Comparison of ENCODE assay signal across 13 cellular contexts in genomic region chr16:31428277-31428597, GRCh38. TPM values are rescaled to one million over a fixed set of nuclear protein-coding genes. Genes with fewer than 3 reads are reported as not detected.
A peak's percentile ranks its signal among the peaks of the same experiment; 100 is the strongest.
DNase-seq lines count a peak whose midpoint lies in the region; ATAC-seq and TF ChIP-seq lines count a peak whose summit lies in the region.
"Had no signal": no experiment of that assay in that cellular context is flagged by ENCODE, and none has a peak within 500 bp of the region (broad histone marks: within the 10 kb centered on the region; RNA-seq: fewer than 3 reads in every experiment).

COX6A2 (minus strand) TSS chr16:31428360; CDS start chr16:31428325, 35 bp downstream.

- no peak within 1 kb of the TSS for H3K4me3 ChIP-seq in CD8-positive, alpha-beta T cell (ENCODE audit: low read depth, low read length)
- peak within 1 kb of the TSS; percentile 43 for H3K4me3 ChIP-seq in right cardiac atrium (ENCODE audit: low read length)

- H3K27ac ChIP-seq in CD8-positive, alpha-beta T cell (ENCODE audit: low read depth, low read length) = no peak within 1 kb of the TSS
- H3K27ac ChIP-seq in angular gyrus (ENCODE audit: low read depth, low read length) (peak within 1 kb of the TSS; percentile 16), right cardiac atrium (ENCODE audit: low read length) (peak within 1 kb of the TSS; percentile 98)
- H3K27ac ChIP-seq: HL-60 had no signal

- H3K4me3 Mint-ChIP-seq in CD8-positive, alpha-beta T cell = peak within 1 kb of the TSS; percentile 71
- H3K4me3 Mint-ChIP-seq: endodermal cell had no signal

- no peak for ATAC-seq in CD8-positive, alpha-beta T cell
- ATAC-seq in right cardiac atrium = peak; percentile 74 to 75
- ATAC-seq: HCT116 had no signal

- H3K36me3 ChIP-seq in CD8-positive, alpha-beta T cell (ENCODE audit: insufficient read depth, low read length) = no peaks in the 10 kb centered on the region

- no peaks in the 10 kb centered on the region for H3K9me3 ChIP-seq in CD8-positive, alpha-beta T cell (ENCODE audit: low read length)
- H3K9me3 ChIP-seq in right cardiac atrium (ENCODE audit: control insufficient read depth, low read length) = no peaks in the 10 kb centered on the region

- TF ChIP-seq CTCF in CD8-positive, alpha-beta T cell (IDR thresholded peaks at IDR 0.05) = no peak

- POLR2A ChIA-PET in CD8-positive, alpha-beta T cell (lab: Charles Lee) = no interaction called here

- no peak within 1 kb of the TSS for H3K27ac Mint-ChIP-seq in CD8-positive, alpha-beta T cell
- H3K27ac Mint-ChIP-seq: endodermal cell had no signal

- DNase-seq in CD8-positive, alpha-beta T cell = no peak
- DNase-seq in right cardiac atrium (peak in 1 of 3 donors; percentile 45), retina (peak; percentile 43), SHP77 treated with DMSO at 0.1 percent for 48 hours (lab: John Stamatoyannopoulos, UW) (no peak), OCI-M1 (lab: John Stamatoyannopoulos, UW) (no peak), NCI-H82 (lab: John Stamatoyannopoulos, UW) (no peak), inferior parietal cortex (ENCODE audit: extremely low spot score) (no peak)
- DNase-seq: endodermal cell, NCI-H2081 treated with DMSO at 0.1 percent for 48 hours had no signal

- peaks cover 3% of the 10 kb centered on the region for H3K4me1 Mint-ChIP-seq in CD8-positive, alpha-beta T cell (ENCODE audit: low read depth)
- H3K4me1 Mint-ChIP-seq: endodermal cell had no signal

- H3K27me3 Mint-ChIP-seq in CD8-positive, alpha-beta T cell (ENCODE audit: low read depth) = peaks cover 3% of the 10 kb centered on the region

- WGBS in right cardiac atrium = 40% methylated on average over 7 of the region's 7 CpGs

- no peaks in the 10 kb centered on the region for H3K27me3 ChIP-seq in CD8-positive, alpha-beta T cell (ENCODE audit: insufficient read depth, low read length)
- H3K27me3 ChIP-seq in right cardiac atrium (ENCODE audit: control insufficient read depth, insufficient read depth) = no peaks in the 10 kb centered on the region

- no peaks in the 10 kb centered on the region for H3K9me3 Mint-ChIP-seq in CD8-positive, alpha-beta T cell

- CTCF ChIA-PET in CD8-positive, alpha-beta T cell (lab: Charles Lee) = no interaction called here

- H3K4me1 ChIP-seq in CD8-positive, alpha-beta T cell (ENCODE audit: insufficient read depth, low read length) = peaks cover 5% of the 10 kb centered on the region
- H3K4me1 ChIP-seq in right cardiac atrium (ENCODE audit: control insufficient read depth, insufficient read depth, low read length) = no peaks in the 10 kb centered on the region

- H3K36me3 Mint-ChIP-seq in CD8-positive, alpha-beta T cell = no peaks in the 10 kb centered on the region

- intact Hi-C loops in CD8-positive, alpha-beta T cell (cut with DNase I, micrococcal nuclease) = no loop called here
- intact Hi-C loops in right cardiac atrium (cut with DNase I) = no loop called here

RNA-seq across cellular contexts. Expression of gene COX6A2, which starts in this region (rescaled TPM):
- not detected for total RNA-seq in CD8-positive, alpha-beta T cell
- total RNA-seq in right cardiac atrium = 1,000 to 10,000 TPM in 2 of 4 donors, 100 to 1,000 TPM in 2; 574 to 1,093 (median 918) TPM
- 4,696 TPM for polyA plus RNA-seq in right cardiac atrium
- total RNA-seq: endodermal cell, ureter had no signal

Comparison
In these comparisons a context has a peak if more than half of its experiments do, and no peak if none do; other contexts are left out.
1. RNA of gene COX6A2 (total RNA-seq): 574 to 1,093 TPM in right cardiac atrium; not detected in CD8-positive, alpha-beta T cell; every median in the first group is over 100 times any median in the second.